11 cellular contexts compared by ENCODE assay signal in genomic region chr2:82345910-82346309, GRCh38.
"Had no signal": no experiment of that assay in that cellular context is flagged by ENCODE, and none has a peak within 500 bp of the region (broad histone marks: within the 10 kb centered on the region; RNA-seq: fewer than 3 reads in every experiment).

No MANE protein-coding gene starts in this region.

- H3K4me1 ChIP-seq: HAP-1 had no signal

- H3K36me3 ChIP-seq: HAP-1 had no signal

- H3K27ac Mint-ChIP-seq: GM23338, H9, HFFc6 had no signal

- H3K9me3 ChIP-seq: HAP-1 had no signal

- H3K4me2 ChIP-seq: GM23338 had no signal

- H3K27ac ChIP-seq: GM23248 had no signal

- H3K4me3 ChIP-seq: GM23248, GM23338, HAP-1 had no signal

- DNase-seq: GM23248, GOT3, H7, H9, HCEC 1CT, HFFc6 had no signal

- H3K4me1 Mint-ChIP-seq: GM23338 had no signal

- H3K9me3 Mint-ChIP-seq: GM23338, H9 had no signal

- H3K4me3 Mint-ChIP-seq: GM23338, H9, HFFc6 had no signal

- H3K9ac ChIP-seq: GM23248 had no signal

- FAIRE-seq: H1, H54 had no signal

- H2AFZ ChIP-seq: GM23248, GM23338 had no signal

- ATAC-seq: GM23338, HCT116 had no signal
